8 cellular contexts compared by ENCODE assay signal in the genomic region with DNA sequence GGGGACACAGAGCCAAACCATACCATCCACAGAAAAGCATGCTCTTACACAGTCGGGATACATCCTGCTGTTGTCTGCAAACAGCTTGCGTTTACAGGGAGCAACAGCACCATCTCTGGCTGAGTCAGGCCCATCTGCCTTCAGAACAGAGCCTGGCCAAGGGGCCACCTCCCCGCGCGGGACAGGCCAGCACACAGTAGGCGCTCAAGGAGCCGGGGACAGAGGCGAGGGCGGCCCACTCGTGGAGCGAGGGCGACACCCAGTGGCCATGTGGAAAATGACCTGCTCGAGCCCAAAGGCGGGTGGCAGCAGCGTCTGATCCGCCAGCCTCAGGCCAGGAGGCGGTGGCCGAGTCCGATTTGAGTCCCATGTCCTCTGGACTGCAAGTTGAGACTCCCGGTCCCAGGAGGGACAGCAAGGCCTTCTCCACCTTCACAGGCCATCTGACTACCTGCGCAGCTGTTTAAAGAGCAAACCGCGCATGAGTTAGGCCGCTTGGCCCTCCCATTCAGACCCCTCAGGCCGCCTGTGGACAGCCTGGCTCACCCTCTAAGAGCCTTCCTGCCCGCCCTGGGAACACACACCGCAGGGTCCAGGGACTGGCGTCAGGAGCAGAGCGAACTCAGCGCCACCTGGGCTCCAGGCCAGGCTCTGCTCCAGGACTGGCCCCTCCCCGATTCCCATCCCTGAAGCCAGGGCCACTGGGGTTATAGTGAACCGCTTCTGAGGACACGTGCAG. TPM values are rescaled to one million over a fixed set of nuclear protein-coding genes. Genes with fewer than 3 reads are reported as not detected.
DNase-seq lines count a peak whose midpoint lies in the region; ATAC-seq and TF ChIP-seq lines count a peak whose summit lies in the region.

No MANE protein-coding gene starts in this region.

- H3K4me3 ChIP-seq in AG04449 (ENCODE audit: low read depth, low read length) (no peak overlapping the region; the same call in 1 of the 2 replicates), mucosa of stomach (ENCODE audit: low read length) (no peak overlapping the region)

- TF ChIP-seq CTCF in AG04449 (IDR thresholded peaks at IDR 0.05; ENCODE audit: insufficient read depth, low read length, missing control alignments), result peak; percentile 84

- H3K4me1 ChIP-seq in mucosa of stomach (ENCODE audit: control insufficient read depth, insufficient read depth, low read length), result peaks cover 8% of the 10 kb centered on the region

- POLR2A ChIA-PET in AG04449 (lab: Yijun Ruan, JAX), result no interaction called here

- peak; percentile 61 for ATAC-seq in GM18519 (IDR thresholded peaks at IDR 0.05; ENCODE audit: low FRiP score, unreplicated experiment)
- peak; percentile 62 for ATAC-seq in HG03039 (IDR thresholded peaks at IDR 0.05; ENCODE audit: unreplicated experiment)
- peak; percentile 48 for ATAC-seq in esophagus mucosa

- no peak for DNase-seq in AG04449 (ENCODE audit: low read depth, low spot score)
- peak; percentile 6 to 15 for DNase-seq in NOMO-1 (lab: John Stamatoyannopoulos, UW; ENCODE audit: unreplicated experiment in 2 of 2)
- peak; percentile 54 for DNase-seq in activated T-cell treated with anti-CD3 and anti-CD28 coated beads for 4 hours
- DNase-seq in stimulated activated CD8-positive, alpha-beta memory T cell treated with anti-CD3 and anti-CD28 coated beads, Interleukin-7, amount 100 ng/mL, for 1 hour (ENCODE audit: low read depth in 2 of 2), result peak; percentile 46 to 56

- peak overlapping the region; percentile 57 for H3K9ac ChIP-seq in mucosa of stomach (ENCODE audit: low read length)

- peaks cover 20% of the 10 kb centered on the region for H3K27me3 ChIP-seq in mucosa of stomach (ENCODE audit: control insufficient read depth, insufficient read depth, low read length)

- H3K9me3 ChIP-seq in mucosa of stomach (ENCODE audit: control insufficient read depth, low read length), result no peaks in the 10 kb centered on the region

- CTCF ChIA-PET in AG04449 (lab: Yijun Ruan, JAX), result interaction anchor here (0.6 to 6.3 kb wide), 34 partner anchors 9 to 1487 kb away, joined by 3 to 82 read pairs (median 4); no protein-coding TSS in a partner anchor

- no peaks in the 10 kb centered on the region for H3K36me3 ChIP-seq in mucosa of stomach (ENCODE audit: control insufficient read depth, insufficient read depth, low read length)

RNA-seq across cellular contexts. Expression of gene TTC32, which starts 38.3 kb away (rescaled TPM):
- 7.8 TPM for total RNA-seq in esophagus mucosa
